ENCODE assay signal across 10 cellular contexts in the genomic region with DNA sequence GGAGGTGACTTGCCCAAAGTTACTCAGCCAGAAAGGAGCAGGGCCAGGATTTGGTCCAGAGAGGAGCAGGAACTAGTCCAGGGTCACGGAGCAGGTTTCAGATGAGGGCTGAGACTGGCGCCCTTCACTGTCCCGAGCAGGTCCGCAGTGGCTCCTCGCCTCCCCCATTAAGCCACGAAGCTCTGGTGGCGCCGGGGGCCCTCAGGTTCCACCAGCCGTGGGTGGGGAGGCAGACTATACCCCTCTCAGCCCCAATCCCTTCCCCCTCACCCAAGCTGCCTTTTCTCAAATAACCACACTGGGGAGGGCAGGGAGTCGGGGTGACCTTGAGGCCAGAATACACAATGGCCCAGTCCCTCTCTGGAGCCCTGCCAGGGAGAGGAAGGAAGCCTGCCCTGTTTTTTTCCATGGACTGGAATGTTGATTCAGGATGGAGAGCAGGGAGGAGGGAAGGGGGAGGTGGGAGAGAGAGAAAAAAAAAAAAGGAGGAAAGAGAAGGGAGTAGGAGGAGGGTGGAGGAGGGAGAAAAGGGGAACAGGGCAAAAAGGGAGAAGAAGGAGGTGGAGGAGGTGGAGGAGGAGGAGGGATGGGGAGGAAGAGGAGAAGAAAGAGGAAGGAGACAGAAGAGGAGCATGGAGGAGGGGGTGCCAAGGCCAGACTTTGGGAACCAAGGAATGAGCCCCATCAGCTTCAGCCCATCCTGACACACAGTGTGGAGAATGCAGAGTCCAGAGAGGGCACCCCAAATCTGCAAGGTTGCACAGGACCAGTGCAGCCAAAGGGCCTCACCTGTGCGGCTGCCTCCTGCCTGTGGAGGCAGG. TPM values are rescaled to one million over a fixed set of nuclear protein-coding genes. Genes with fewer than 3 reads are reported as not detected.
DNase-seq lines count a peak whose midpoint lies in the region; ATAC-seq and TF ChIP-seq lines count a peak whose summit lies in the region.
"Had no signal": no experiment of that assay in that cellular context is flagged by ENCODE, and none has a peak within 500 bp of the region (broad histone marks: within the 10 kb centered on the region; RNA-seq: fewer than 3 reads in every experiment).

No MANE protein-coding gene starts in this region.

- no peak overlapping the region for H3K27ac Mint-ChIP-seq in glutamatergic neuron (ENCODE audit: unreplicated experiment)

- no peak overlapping the region for H2AFZ ChIP-seq in MM.1S (ENCODE audit: low read length)

- H4K20me1 ChIP-seq in MM.1S (ENCODE audit: insufficient read depth, low read length) = no peaks in the 10 kb centered on the region

- H3K4me3 Mint-ChIP-seq in glutamatergic neuron (ENCODE audit: unreplicated experiment) = no peak overlapping the region

- H3K79me2 ChIP-seq in MM.1S (ENCODE audit: low read length) = no peaks in the 10 kb centered on the region

- H3F3A ChIP-seq in MM.1S (ENCODE audit: insufficient read depth, low read length) = peaks cover 28% of the 10 kb centered on the region

- H3K36me3 ChIP-seq in esophagus (ENCODE audit: control insufficient read depth in 2 of 2, insufficient read depth in 2 of 2, low read length in 1 of 2) = no peaks in the 10 kb centered on the region
- no peaks in the 10 kb centered on the region for H3K36me3 ChIP-seq in MM.1S (replicated peaks; ENCODE audit: insufficient read depth, low read length)

- peaks cover 6 to 8% of the 10 kb centered on the region in 2 donors for H3K4me1 ChIP-seq in esophagus (ENCODE audit: control insufficient read depth in 2 of 2, insufficient read depth in 2 of 2, low read length in 1 of 2)
- peaks cover 31% of the 10 kb centered on the region for H3K4me1 ChIP-seq in MM.1S (ENCODE audit: low read length)

- no peak overlapping the region for H3K4me2 ChIP-seq in MM.1S (ENCODE audit: low read depth, low read length)

- no peak for TF ChIP-seq CTCF in glutamatergic neuron (IDR thresholded peaks at IDR 0.05; ENCODE audit: partially characterized antibody, unreplicated experiment)
- no peak for TF ChIP-seq CTCF in MM.1S (IDR thresholded peaks at IDR 0.05; ENCODE audit: low read length)

- no peaks in the 10 kb centered on the region for H3K27me3 Mint-ChIP-seq in glutamatergic neuron (ENCODE audit: unreplicated experiment)

- no peaks in the 10 kb centered on the region for H3K27me3 ChIP-seq in esophagus (ENCODE audit: control insufficient read depth in 1 of 2, insufficient read depth in 2 of 2, low read length in 2 of 2)
- no peaks in the 10 kb centered on the region for H3K27me3 ChIP-seq in MM.1S (replicated peaks; ENCODE audit: insufficient read depth, low read length)

- H3K9me2 ChIP-seq in MM.1S (replicated peaks; ENCODE audit: insufficient read depth, low read length) = no peaks in the 10 kb centered on the region

- ATAC-seq in HG02623 (IDR thresholded peaks at IDR 0.05; ENCODE audit: unreplicated experiment) (no peak), GM21786 (IDR thresholded peaks at IDR 0.05; ENCODE audit: unreplicated experiment) (no peak)

- no peak overlapping the region for H3K9ac ChIP-seq in MM.1S (ENCODE audit: low read length)

- H3K9me3 ChIP-seq in esophagus (ENCODE audit: control insufficient read depth in 2 of 2, insufficient read depth in 1 of 2, low read depth in 1 of 2, low read length in 1 of 2) (peaks cover 0 to 5% of the 10 kb centered on the region in 2 donors), MM.1S (replicated peaks; ENCODE audit: insufficient read depth, low read length) (no peaks in the 10 kb centered on the region)

- H3K27ac ChIP-seq in esophagus (ENCODE audit: low read depth in 2 of 2, low read length in 1 of 2) = peak overlapping the region; percentile 26 to 28
- H3K27ac ChIP-seq in MM.1S (ENCODE audit: low read length) = no peak overlapping the region

- H3K9me3 Mint-ChIP-seq in glutamatergic neuron (ENCODE audit: unreplicated experiment) = peaks cover 2% of the 10 kb centered on the region

- H3K4me3 ChIP-seq in esophagus (ENCODE audit: low read depth in 1 of 2, low read length in 2 of 2) = no peak overlapping the region
- H3K4me3 ChIP-seq in MM.1S (ENCODE audit: low read length) = no peak overlapping the region

- H3K4me1 Mint-ChIP-seq in glutamatergic neuron (ENCODE audit: low read depth, unreplicated experiment) = no peaks in the 10 kb centered on the region

- WGBS in esophagus, 2 donors = 21 to 30% methylated on average over 11 of the region's 11 CpGs

- no peaks in the 10 kb centered on the region for H3K36me3 Mint-ChIP-seq in glutamatergic neuron (ENCODE audit: unreplicated experiment)

- DNase-seq in AG08396 (ENCODE audit: low spot score) (peak; percentile 53), MV-4-11 (lab: John Stamatoyannopoulos, UW) (peak; percentile 28), mucosa of gallbladder (ENCODE audit: low spot score) (peak; percentile 86), glutamatergic neuron (no peak), MM.1S (no peak)
- DNase-seq: DND-41 had no signal

RNA-seq across cellular contexts. Expression of gene CEACAM16, which starts 19.7 kb away (rescaled TPM):
- polyA plus RNA-seq in esophagus = under 1 TPM in 1 of 2 donors, not detected in 1; 0.16 TPM
- total RNA-seq in mucosa of gallbladder (0.12 TPM), glutamatergic neuron (ENCODE audit: unreplicated experiment) (not detected)
- total RNA-seq: mononuclear cell had no signal

RNA-seq across cellular contexts. Expression of gene BCL3, which starts 29.9 kb away (rescaled TPM):
- 100 to 1,000 TPM in 1 of 2 donors, 10 to 100 TPM in 1; 64.5 to 107 TPM for polyA plus RNA-seq in esophagus
- total RNA-seq in mucosa of gallbladder (44.3 TPM), glutamatergic neuron (ENCODE audit: unreplicated experiment) (2.4 TPM)

RNA-seq across cellular contexts. Expression of gene CEACAM19, which starts 47.4 kb away (rescaled TPM):
- 1 to 10 TPM; 5.6 to 7.5 TPM for polyA plus RNA-seq in esophagus
- total RNA-seq in mucosa of gallbladder (10.9 TPM), glutamatergic neuron (ENCODE audit: unreplicated experiment) (1.5 TPM)

RNA-seq across cellular contexts. Expression of gene CBLC, which starts 59.0 kb away (rescaled TPM):
- polyA plus RNA-seq in esophagus = 10 to 100 TPM; 35.0 to 39.4 TPM
- total RNA-seq in mucosa of gallbladder (47.4 TPM), glutamatergic neuron (ENCODE audit: unreplicated experiment) (not detected)
- total RNA-seq: mononuclear cell had no signal

Comparison
In these comparisons a context has a peak if more than half of its experiments do, and no peak if none do; other contexts are left out.
1. DNase-seq: peak in AG08396 (single experiment), MV-4-11 (single experiment) and mucosa of gallbladder (single experiment); none in glutamatergic neuron (single experiment) and MM.1S (single experiment).
2. RNA of gene BCL3, which starts 29.9 kb away (total RNA-seq): 44.3 TPM in mucosa of gallbladder (single experiment); 2.4 TPM in glutamatergic neuron (single experiment); every median in the first group is over 10 times any median in the second.